8 cellular contexts compared by ENCODE assay signal in the genomic region with DNA sequence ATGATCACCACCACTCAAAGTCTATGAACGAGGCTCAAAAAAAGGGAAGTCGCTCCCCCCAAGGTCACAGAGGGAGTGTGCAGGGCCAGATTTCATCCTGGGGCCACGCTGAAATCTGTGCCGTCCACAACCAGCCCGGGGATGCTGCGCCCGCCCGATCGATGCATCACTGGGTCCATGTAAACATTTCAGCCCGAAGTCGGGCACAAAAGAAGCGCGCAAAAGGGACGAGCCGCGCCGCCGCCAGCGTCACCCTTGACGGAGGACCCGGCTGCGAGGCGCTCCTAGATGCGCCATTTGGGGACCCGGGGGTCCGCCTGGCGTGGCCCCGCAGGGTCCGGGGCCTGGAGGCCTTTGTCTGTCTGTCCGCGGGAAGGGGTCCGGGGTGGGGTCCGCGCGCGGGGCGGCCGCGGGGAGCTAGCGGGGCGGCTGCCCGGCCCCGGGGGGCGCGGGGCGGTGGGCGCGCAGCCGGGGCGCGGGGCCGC. TPM values are rescaled to one million over a fixed set of nuclear protein-coding genes. Genes with fewer than 3 reads are reported as not detected.
DNase-seq lines count a peak whose midpoint lies in the region; ATAC-seq and TF ChIP-seq lines count a peak whose summit lies in the region.

No MANE protein-coding gene starts in this region.

- peak; percentile 11 for DNase-seq in NCI-H2029 (lab: John Stamatoyannopoulos, UW)
- DNase-seq in NCI-H2029 treated with DMSO at 0.1 percent for 48 hours (lab: John Stamatoyannopoulos, UW), result no peak
- peak; percentile 67 for DNase-seq in NB4 (ENCODE audit: low read depth)
- peak; percentile 16 for DNase-seq in activated T-cell treated with anti-CD3 and anti-CD28 coated beads for 24 hours (ENCODE audit: low read depth)
- DNase-seq in myocyte (ENCODE audit: low read depth), result peak; percentile 31

- H3K4me3 ChIP-seq in NB4 (ENCODE audit: low read depth, low read length) (peak overlapping the region; percentile 77), esophagus (ENCODE audit: low read depth in 1 of 2, low read length in 2 of 2) (peak overlapping the region; percentile 78 to 97)

- peak; percentile 36 for ATAC-seq in HG02588 (IDR thresholded peaks at IDR 0.05; ENCODE audit: unreplicated experiment)

- no peak for TF ChIP-seq POLR2A in NB4 (IDR thresholded peaks at IDR 0.05; ENCODE audit: extremely low read depth, insufficient read length)

- WGBS in esophagus, 2 donors, result 0 to 1% methylated on average over 41 to 52 of the region's 52 CpGs

- H3K9me3 ChIP-seq in esophagus (ENCODE audit: control insufficient read depth in 2 of 2, insufficient read depth in 1 of 2, low read depth in 1 of 2, low read length in 1 of 2), result no peaks in the 10 kb centered on the region

- H3K27ac ChIP-seq in esophagus (ENCODE audit: low read depth in 2 of 2, low read length in 1 of 2), result peak overlapping the region; percentile 49 to 65
- H3K27ac ChIP-seq in temporal lobe (ENCODE audit: low read depth, low read length), result peak overlapping the region; percentile 85

- H3K4me1 ChIP-seq in esophagus (ENCODE audit: control insufficient read depth in 2 of 2, insufficient read depth in 2 of 2, low read length in 1 of 2), result peaks cover 3% of the 10 kb centered on the region in 2 donors

- no peaks in the 10 kb centered on the region for H3K27me3 ChIP-seq in esophagus (ENCODE audit: control insufficient read depth in 1 of 2, insufficient read depth in 2 of 2, low read length in 2 of 2)

- TF ChIP-seq CTCF in NB4 (IDR thresholded peaks at IDR 0.05; ENCODE audit: low read depth, low read length), result no peak

- H3K36me3 ChIP-seq in esophagus (ENCODE audit: control insufficient read depth in 2 of 2, insufficient read depth in 2 of 2, low read length in 1 of 2), result peaks cover 0 to 2% of the 10 kb centered on the region in 2 donors

RNA-seq across cellular contexts. Expression of a gene that starts 0.5 kb away (rescaled TPM):
- 1 to 10 TPM; 4.4 to 9.1 TPM for polyA plus RNA-seq in esophagus
- total RNA-seq in myocyte, result 38.4 and 67.4 TPM in 2 replicates
- polyA plus RNA-seq in myocyte (2012), result 14.9 TPM
- total RNA-seq in temporal lobe, result 117 TPM
